ENCODE assay signal across 8 cellular contexts in genomic region chr5:172833372-172833690, GRCh38. TPM values are rescaled to one million over a fixed set of nuclear protein-coding genes. Genes with fewer than 3 reads are reported as not detected.
DNase-seq lines count a peak whose midpoint lies in the region; ATAC-seq and TF ChIP-seq lines count a peak whose summit lies in the region.

No MANE protein-coding gene starts in this region.

- H3K27ac ChIP-seq in adipose tissue (ENCODE audit: low read depth, low read length) (peak overlapping the region; percentile 67), liver (ENCODE audit: low read depth in 1 of 2, low read length in 2 of 2) (peak overlapping the region; percentile 84 to 97), suprapubic skin (peak overlapping the region; percentile 58)

- H3K27me3 ChIP-seq in liver (ENCODE audit: control insufficient read depth in 4 of 4, insufficient read depth in 4 of 4, low read length in 3 of 4): no peaks in the 10 kb centered on the region
- no peaks in the 10 kb centered on the region for H3K27me3 ChIP-seq in suprapubic skin

- no peak for ATAC-seq in activated CD4-positive, alpha-beta T cell treated with anti-CD3 and anti-CD28 coated beads for 36 hours

- TF ChIP-seq CTCF in liver (IDR thresholded peaks at IDR 0.05; ENCODE audit: low read depth, low read length, missing input control) (no peak), suprapubic skin (IDR thresholded peaks at IDR 0.05) (no peak)

- intact Hi-C loops in activated CD4-positive, alpha-beta T cell treated with anti-CD3 and anti-CD28 coated beads for 36 hours (cut with DNase I, micrococcal nuclease): loop anchor here in 1 of 2 experiments (5.0 kb wide), 2 partner anchors 116 to 224 kb away; partner anchors contain the start of gene CREBRF

- no peak for TF ChIP-seq POLR2A in suprapubic skin (IDR thresholded peaks at IDR 0.05)

- peaks cover 42% of the 10 kb centered on the region for H3K4me1 Mint-ChIP-seq in activated CD4-positive, alpha-beta T cell treated with anti-CD3 and anti-CD28 coated beads for 36 hours

- peaks cover 5% of the 10 kb centered on the region for H3K36me3 Mint-ChIP-seq in activated CD4-positive, alpha-beta T cell treated with anti-CD3 and anti-CD28 coated beads for 36 hours (ENCODE audit: low read depth)

- TF ChIP-seq EP300 in suprapubic skin (IDR thresholded peaks at IDR 0.05): no peak

- 59 to 69% (median 62%) methylated on average over 6 of the region's 6 CpGs for WGBS in adipose tissue, 3 donors
- WGBS in liver: 49% methylated on average over 6 of the region's 6 CpGs
- 48% methylated on average over 3 of the region's 6 CpGs for WGBS in suprapubic skin

- H3K4me3 ChIP-seq in liver (ENCODE audit: low read depth in 1 of 3, low read length in 3 of 3) (peak overlapping the region in 2 of 3 donors; percentile 30 to 84), suprapubic skin (peak overlapping the region; percentile 58)

- H3K9me3 ChIP-seq in liver (ENCODE audit: control insufficient read depth in 4 of 4, low read length in 3 of 4) (no peaks in the 10 kb centered on the region), suprapubic skin (no peaks in the 10 kb centered on the region)

- peak overlapping the region; percentile 79 for H3K4me3 Mint-ChIP-seq in activated CD4-positive, alpha-beta T cell treated with anti-CD3 and anti-CD28 coated beads for 36 hours

- H3K9ac ChIP-seq in liver (ENCODE audit: low read depth in 1 of 2, low read length in 2 of 2): peak overlapping the region; percentile 66 to 81

- H3K36me3 ChIP-seq in liver (ENCODE audit: control insufficient read depth in 4 of 4, insufficient read depth in 3 of 4, low read depth in 1 of 4, low read length in 3 of 4) (no peaks in the 10 kb centered on the region), suprapubic skin (no peaks in the 10 kb centered on the region)

- peak overlapping the region; percentile 7 for H3K27ac Mint-ChIP-seq in activated CD4-positive, alpha-beta T cell treated with anti-CD3 and anti-CD28 coated beads for 36 hours

- H3K4me1 ChIP-seq in liver (ENCODE audit: control insufficient read depth in 4 of 4, insufficient read depth in 4 of 4, low read length in 3 of 4): peaks cover 8 to 44% (median 26%) of the 10 kb centered on the region in 4 donors
- H3K4me1 ChIP-seq in suprapubic skin: peaks cover 48% of the 10 kb centered on the region

- POLR2A ChIA-PET in activated CD4-positive, alpha-beta T cell treated with anti-CD3 and anti-CD28 coated beads for 36 hours (lab: Charles Lee): no interaction called here

- no peak for TF ChIP-seq RAD21 in liver (IDR thresholded peaks at IDR 0.05)

- DNase-seq in activated CD4-positive, alpha-beta T cell treated with anti-CD3 and anti-CD28 coated beads for 36 hours: no peak
- DNase-seq in activated CD4-positive, alpha-beta T cell treated with anti-CD3 and anti-CD28 coated beads for 48 hours: no peak
- DNase-seq in suprapubic skin (ENCODE audit: low spot score in 2 of 2) (no peak), NCI-H748 treated with DMSO at 0.1 percent for 48 hours (lab: John Stamatoyannopoulos, UW) (no peak), NCI-H1417 (lab: John Stamatoyannopoulos, UW) (no peak)
- no peak for DNase-seq in activated effector memory CD4-positive, alpha-beta T cell treated with anti-CD3 and anti-CD28 coated beads, Interleukin-2, amount 50 U/mL, for 16 hours

- CTCF ChIA-PET in activated CD4-positive, alpha-beta T cell treated with anti-CD3 and anti-CD28 coated beads for 36 hours (lab: Charles Lee): interaction anchor here (1.0 kb wide), 1 partner anchor 60 kb away, joined by 3 read pairs; no protein-coding TSS in a partner anchor

- H3K9me3 Mint-ChIP-seq in activated CD4-positive, alpha-beta T cell treated with anti-CD3 and anti-CD28 coated beads for 36 hours (ENCODE audit: low read depth): no peaks in the 10 kb centered on the region

- H3K27me3 Mint-ChIP-seq in activated CD4-positive, alpha-beta T cell treated with anti-CD3 and anti-CD28 coated beads for 36 hours: no peaks in the 10 kb centered on the region

TF ChIP-seq in liver, 16 proteins besides CTCF, POLR2A, EP300 and RAD21:
- no peak for TF ChIP-seq HNF4A (conservative IDR thresholded peaks at IDR 0.05)
- TF ChIP-seq HNF4G (IDR thresholded peaks at IDR 0.05): no peak
TF ChIP-seq in liver: peak in this region for 0.

RNA-seq across cellular contexts. Expression of gene ERGIC1, which starts 0.7 kb away (rescaled TPM):
- 10 to 100 TPM; 40.3 to 50.0 TPM for total RNA-seq in activated CD4-positive, alpha-beta T cell treated with anti-CD3 and anti-CD28 coated beads for 36 hours
- polyA plus RNA-seq in adipose tissue: 100 to 1,000 TPM in 2 of 3 donors, 10 to 100 TPM in 1; 66.5 to 123 (median 119) TPM
- 100 to 1,000 TPM in 1 of 2 donors, 10 to 100 TPM in 1; 45.4 to 149 TPM for total RNA-seq in liver
- 100 to 1,000 TPM in 1 of 2 donors, 10 to 100 TPM in 1; 53.1 to 155 TPM for polyA plus RNA-seq in liver
- 100 to 1,000 TPM in 1 of 4 donors, 10 to 100 TPM in 3; 81.2 to 106 (median 91.8) TPM for total RNA-seq in suprapubic skin
